ENCODE assay signal across 14 cellular contexts in the genomic region with DNA sequence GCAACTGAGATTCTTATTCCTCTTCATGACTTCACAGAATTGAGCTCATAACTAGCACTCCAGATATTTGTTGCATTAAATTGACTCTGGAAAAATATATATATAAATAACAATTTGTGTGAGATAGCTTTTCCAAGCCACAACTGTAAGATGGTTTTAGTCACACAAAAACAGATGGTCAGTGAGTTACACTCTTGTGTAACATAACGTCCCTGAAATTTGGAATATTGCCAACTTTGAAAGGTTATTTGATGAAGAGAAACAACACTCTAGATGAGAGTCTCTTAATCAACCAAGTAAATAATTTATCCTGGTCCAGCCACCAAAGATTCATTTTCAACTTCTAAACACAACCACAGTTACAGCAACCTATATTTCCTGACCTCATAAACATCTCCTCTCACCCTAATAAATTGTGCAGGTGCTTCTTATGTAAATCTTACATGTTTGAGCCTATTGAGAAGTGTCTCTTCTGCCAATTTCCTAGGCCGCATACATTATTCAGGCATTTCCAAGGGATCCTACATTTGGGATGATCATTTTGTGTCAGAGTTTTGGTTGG.
DNase-seq lines count a peak whose midpoint lies in the region; ATAC-seq and TF ChIP-seq lines count a peak whose summit lies in the region.
"Had no signal": no experiment of that assay in that cellular context is flagged by ENCODE, and none has a peak within 500 bp of the region (broad histone marks: within the 10 kb centered on the region; RNA-seq: fewer than 3 reads in every experiment).

No MANE protein-coding gene starts in this region.

- H3K36me3 Mint-ChIP-seq in activated CD4-positive, alpha-beta T cell treated with anti-CD3 and anti-CD28 coated beads for 36 hours (ENCODE audit: low read depth), result no peaks in the 10 kb centered on the region
- H3K36me3 Mint-ChIP-seq: WTC11 had no signal

- no peak for TF ChIP-seq CTCF in AG10803 (conservative IDR thresholded peaks at IDR 0.05; ENCODE audit: low read length)
- no peak for TF ChIP-seq CTCF in LNCaP clone FGC (IDR thresholded peaks at IDR 0.05; ENCODE audit: control insufficient read depth, extremely low read depth, insufficient read depth)
- no peak for TF ChIP-seq CTCF in ascending aorta (IDR thresholded peaks at IDR 0.05)

- ATAC-seq in GM19372 (IDR thresholded peaks at IDR 0.05; ENCODE audit: low read depth, unreplicated experiment), result peak; percentile 39
- no peak for ATAC-seq in activated CD4-positive, alpha-beta T cell treated with anti-CD3 and anti-CD28 coated beads for 36 hours
- no peak for ATAC-seq in sciatic nerve
- ATAC-seq: WTC11 had no signal

- POLR2A ChIA-PET in activated CD4-positive, alpha-beta T cell treated with anti-CD3 and anti-CD28 coated beads for 36 hours (lab: Charles Lee), result no interaction called here

- DNase-seq in AG10803 (ENCODE audit: low read depth) (peak; percentile 15), LNCaP clone FGC (ENCODE audit: low read depth) (peak; percentile 71), ascending aorta (ENCODE audit: low spot score in 2 of 2) (no peak), sciatic nerve (ENCODE audit: low spot score) (no peak), HuH-7.5 (ENCODE audit: low spot score) (no peak)
- no peak for DNase-seq in activated CD4-positive, alpha-beta T cell treated with anti-CD3 and anti-CD28 coated beads for 36 hours
- no peak for DNase-seq in activated CD4-positive, alpha-beta T cell treated with anti-CD3 and anti-CD28 coated beads for 4 hours
- DNase-seq: NCI-H187 treated with DMSO at 0.1 percent for 48 hours, right cardiac atrium, tibial artery had no signal

- H3K4me1 Mint-ChIP-seq in activated CD4-positive, alpha-beta T cell treated with anti-CD3 and anti-CD28 coated beads for 36 hours, result no peaks in the 10 kb centered on the region

- H3K4me1 ChIP-seq in ascending aorta, result no peaks in the 10 kb centered on the region
- H3K4me1 ChIP-seq: HAP-1, SJCRH30 had no signal

- intact Hi-C loops in ascending aorta (cut with DNase I) (no loop called here), sciatic nerve (cut with DNase I) (no loop called here)
- intact Hi-C loops in activated CD4-positive, alpha-beta T cell treated with anti-CD3 and anti-CD28 coated beads for 36 hours (cut with DNase I, micrococcal nuclease), result loop anchor here in 1 of 2 experiments (10.0 kb wide), 1 partner anchor 62 kb away; no protein-coding TSS in a partner anchor

- no peak overlapping the region for H3K4me3 ChIP-seq in AG10803 (ENCODE audit: low read length)
- no peak overlapping the region for H3K4me3 ChIP-seq in LNCaP clone FGC (ENCODE audit: low read depth, low read length)
- H3K4me3 ChIP-seq in ascending aorta, result no peak overlapping the region
- H3K4me3 ChIP-seq: HAP-1, SJCRH30, tibial artery had no signal

- CTCF ChIA-PET in activated CD4-positive, alpha-beta T cell treated with anti-CD3 and anti-CD28 coated beads for 36 hours (lab: Charles Lee), result interaction anchor here (0.6 kb wide), 1 partner anchor 22 kb away, joined by 3 read pairs; no protein-coding TSS in a partner anchor

- no peak overlapping the region for H3K4me3 Mint-ChIP-seq in activated CD4-positive, alpha-beta T cell treated with anti-CD3 and anti-CD28 coated beads for 36 hours
- H3K4me3 Mint-ChIP-seq: WTC11 had no signal

- no peak overlapping the region for H3K27ac Mint-ChIP-seq in activated CD4-positive, alpha-beta T cell treated with anti-CD3 and anti-CD28 coated beads for 36 hours
- H3K27ac Mint-ChIP-seq: WTC11 had no signal

- peaks cover 11% of the 10 kb centered on the region for H3K27me3 Mint-ChIP-seq in activated CD4-positive, alpha-beta T cell treated with anti-CD3 and anti-CD28 coated beads for 36 hours

- no peaks in the 10 kb centered on the region for H3K36me3 ChIP-seq in ascending aorta
- H3K36me3 ChIP-seq: HAP-1, SJCRH30, tibial artery had no signal

- H3K9me3 ChIP-seq in ascending aorta, result no peaks in the 10 kb centered on the region
- H3K9me3 ChIP-seq: HAP-1, SJCRH30, tibial artery had no signal

- no peaks in the 10 kb centered on the region for H3K9me3 Mint-ChIP-seq in activated CD4-positive, alpha-beta T cell treated with anti-CD3 and anti-CD28 coated beads for 36 hours (ENCODE audit: low read depth)
- H3K9me3 Mint-ChIP-seq: WTC11 had no signal

- peak overlapping the region; percentile 37 to 72 for H3K27ac ChIP-seq in ascending aorta
- H3K27ac ChIP-seq: SJCRH30 had no signal

- no peaks in the 10 kb centered on the region for H3K27me3 ChIP-seq in ascending aorta
- H3K27me3 ChIP-seq: SJCRH30, tibial artery had no signal

Comparison
In these comparisons a context has a peak if more than half of its experiments do, and no peak if none do; other contexts are left out.
1. DNase-seq: peak in AG10803 (single experiment) and LNCaP clone FGC (single experiment); none in ascending aorta (0 of 2), activated CD4-positive, alpha-beta T cell treated with anti-CD3 and anti-CD28 coated beads for 36 hours (single experiment), activated CD4-positive, alpha-beta T cell treated with anti-CD3 and anti-CD28 coated beads for 4 hours (0 of 2), sciatic nerve (single experiment) and HuH-7.5 (single experiment).